In genomic region chr17:40499551-40500189, GRCh38 we compare ENCODE assay signal across 8 cellular contexts. TPM values are rescaled to one million over a fixed set of nuclear protein-coding genes. Genes with fewer than 3 reads are reported as not detected.
DNase-seq lines count a peak whose midpoint lies in the region; ATAC-seq, FAIRE-seq and TF ChIP-seq lines count a peak whose summit lies in the region.

No MANE protein-coding gene starts in this region.

- peak overlapping the region; percentile 18; the same call in 1 of the 2 replicates for H2AFZ ChIP-seq in H1 (ENCODE audit: low read length)

- no peak overlapping the region for H3K27ac Mint-ChIP-seq in natural killer cell
- H3K27ac Mint-ChIP-seq in activated CD8-positive, alpha-beta T cell treated with anti-CD3 and anti-CD28 coated beads, Interleukin-2, amount 10 ng/mL, durations not matched to agents 7 days and 5 days, result no peak overlapping the region

- 41% methylated on average over 16 of the region's 17 CpGs; no CpG with 5 or more reads in 1 of the 2 experiments for WGBS in H1 (ENCODE audit: extremely low coverage in 1 of 2, insufficient coverage in 1 of 2, insufficient read length in 1 of 2, insufficient replicate concordance in 2 of 2, low coverage in 1 of 2, low lambda C conversion rate in 2 of 2, missing lambda C conversion rate in 1 of 2), 2 experiments

- no peak overlapping the region for H3K56ac ChIP-seq in H1 (replicated peaks; ENCODE audit: insufficient read length, low read depth, low read length)

- H3K4me1 Mint-ChIP-seq in natural killer cell, result peaks cover 4 to 15% of the 10 kb centered on the region in 2 donors
- H3K4me1 Mint-ChIP-seq in activated CD8-positive, alpha-beta T cell treated with anti-CD3 and anti-CD28 coated beads, Interleukin-2, amount 10 ng/mL, durations not matched to agents 7 days and 5 days (ENCODE audit: low read depth), result peaks cover 2% of the 10 kb centered on the region

- POLR2A ChIA-PET in H1 (lab: Charles Lee; ENCODE audit: partially characterized antibody), result interaction anchor here (1.0 to 1.6 kb wide), 6 partner anchors 9 to 43 kb away, joined by 3 to 14 read pairs (median 3); no protein-coding TSS in a partner anchor
- POLR2A ChIA-PET in activated CD8-positive, alpha-beta T cell treated with anti-CD3 and anti-CD28 coated beads, Interleukin-2, amount 10 ng/mL, durations not matched to agents 7 days and 5 days (lab: Charles Lee), result interaction anchor here (1.3 kb wide), 1 partner anchor 23 kb away, joined by 7 read pairs; no protein-coding TSS in a partner anchor

- H3K27ac ChIP-seq in H1 (ENCODE audit: low read depth, low read length), result no peak overlapping the region
- peak overlapping the region; percentile 87 for H3K27ac ChIP-seq in vagina

- peak overlapping the region; percentile 83; the same call in 1 of the 2 replicates for H2BK5ac ChIP-seq in H1 (ENCODE audit: low read depth, low read length)

- H3K27me3 Mint-ChIP-seq in natural killer cell (ENCODE audit: low read depth in 2 of 2), result peaks cover 7 to 14% of the 10 kb centered on the region in 2 donors
- peaks cover 5% of the 10 kb centered on the region for H3K27me3 Mint-ChIP-seq in activated CD8-positive, alpha-beta T cell treated with anti-CD3 and anti-CD28 coated beads, Interleukin-2, amount 10 ng/mL, durations not matched to agents 7 days and 5 days (ENCODE audit: low read depth)

- TF ChIP-seq POLR2A in H1 (IDR thresholded peaks at IDR 0.05; ENCODE audit: control extremely low read depth in 1 of 2, low read depth in 2 of 2, low read length in 2 of 2) (no peak), vagina (IDR thresholded peaks at IDR 0.05) (no peak)

- CTCF ChIA-PET in H1 (lab: Charles Lee; ENCODE audit: partially characterized antibody), result interaction anchor here (1.2 to 7.6 kb wide), 10 partner anchors 9 to 66 kb away, joined by 3 to 46 read pairs (median 5); no protein-coding TSS in a partner anchor
- CTCF ChIA-PET in activated CD8-positive, alpha-beta T cell treated with anti-CD3 and anti-CD28 coated beads, Interleukin-2, amount 10 ng/mL, durations not matched to agents 7 days and 5 days (lab: Charles Lee), result no interaction called here

- H3K4me3 Mint-ChIP-seq in natural killer cell, result no peak overlapping the region
- no peak overlapping the region for H3K4me3 Mint-ChIP-seq in activated CD8-positive, alpha-beta T cell treated with anti-CD3 and anti-CD28 coated beads, Interleukin-2, amount 10 ng/mL, durations not matched to agents 7 days and 5 days

- H2AK5ac ChIP-seq in H1 (ENCODE audit: low read depth, low read length), result no peak overlapping the region

- H3K23ac ChIP-seq in H1 (ENCODE audit: insufficient read length), result no peak overlapping the region

- DNase-seq in Caki2 (ENCODE audit: low read depth) (peak; percentile 62), NCI-H2227 (lab: John Stamatoyannopoulos, UW; ENCODE audit: unreplicated experiment) (peak; percentile 74), H1 (ENCODE audit: low read depth in 1 of 2, low spot score in 2 of 2) (peak in 1 of 2 experiments; percentile 89), lung microvascular endothelial cell (ENCODE audit: low read depth in 2 of 2) (peak; percentile 38 to 87), vagina (ENCODE audit: extremely low spot score in 2 of 2) (no peak), natural killer cell (no peak)
- no peak for DNase-seq in activated CD4-positive, alpha-beta T cell treated with anti-CD3 and anti-CD28 coated beads for 1 hour
- DNase-seq in activated CD8-positive, alpha-beta T cell treated with anti-CD3 and anti-CD28 coated beads, Interleukin-2, amount 10 ng/mL, durations not matched to agents 7 days and 5 days, result no peak

- H3K36me3 ChIP-seq in H1 (ENCODE audit: control insufficient read depth in 2 of 4, insufficient read depth in 4 of 4, low read length in 3 of 4), result no peaks in the 10 kb centered on the region
- no peaks in the 10 kb centered on the region for H3K36me3 ChIP-seq in vagina

- ATAC-seq in natural killer cell, result no peak
- no peak for ATAC-seq in activated CD8-positive, alpha-beta T cell treated with anti-CD3 and anti-CD28 coated beads, Interleukin-2, amount 10 ng/mL, durations not matched to agents 7 days and 5 days

- H3K14ac ChIP-seq in H1 (ENCODE audit: insufficient read length), result no peak overlapping the region

- H4K8ac ChIP-seq in H1 (ENCODE audit: extremely low read depth, insufficient read depth, low read length), result peak overlapping the region; percentile 11; the same call in 1 of the 2 replicates

- no peaks in the 10 kb centered on the region for H3K36me3 Mint-ChIP-seq in natural killer cell
- H3K36me3 Mint-ChIP-seq in activated CD8-positive, alpha-beta T cell treated with anti-CD3 and anti-CD28 coated beads, Interleukin-2, amount 10 ng/mL, durations not matched to agents 7 days and 5 days (ENCODE audit: low read depth), result no peaks in the 10 kb centered on the region

- peak overlapping the region; percentile 55; the same call in 1 of the 2 replicates for H2BK12ac ChIP-seq in H1 (ENCODE audit: low read depth, low read length)

- no peak overlapping the region for H4K5ac ChIP-seq in H1 (ENCODE audit: insufficient read length, low read depth, low read length)

- H3K27me3 ChIP-seq in H1 (replicated peaks in 1 of 4; ENCODE audit: control insufficient read depth in 3 of 4, extremely low read depth in 1 of 4, insufficient read depth in 3 of 4, low read length in 3 of 4) (no peaks in the 10 kb centered on the region), vagina (no peaks in the 10 kb centered on the region)

- no peak overlapping the region for H3K9ac ChIP-seq in H1 (replicated peaks in 1 of 4; ENCODE audit: extremely low read depth in 1 of 4, low read depth in 3 of 4, low read length in 3 of 4)

- in situ Hi-C loops in Caki2 (cut with HindIII; ENCODE audit: low pct_unique_long_range_greater_than_20kb, low sequenced_read_pairs), result no loop called here

- intact Hi-C loops in vagina (cut with DNase I), result no loop called here
- intact Hi-C loops in natural killer cell (cut with micrococcal nuclease), result no loop called here

- no peaks in the 10 kb centered on the region for H3K79me1 ChIP-seq in H1 (ENCODE audit: low read depth, low read length)

- H3K9me3 Mint-ChIP-seq in natural killer cell, result no peaks in the 10 kb centered on the region
- H3K9me3 Mint-ChIP-seq in activated CD8-positive, alpha-beta T cell treated with anti-CD3 and anti-CD28 coated beads, Interleukin-2, amount 10 ng/mL, durations not matched to agents 7 days and 5 days (ENCODE audit: insufficient read depth), result no peaks in the 10 kb centered on the region

- no peaks in the 10 kb centered on the region for H3K79me2 ChIP-seq in H1 (ENCODE audit: control insufficient read depth in 1 of 2, insufficient read depth in 2 of 2, low read length in 2 of 2)

- TF ChIP-seq EP300 in H1 (IDR thresholded peaks at IDR 0.05; ENCODE audit: borderline replicate concordance in 1 of 2, low read depth in 2 of 2, low read length in 2 of 2), result no peak

- peak in 1 of 3 experiments; percentile 21; a peak in 2 of 4 replicates for TF ChIP-seq CTCF in H1 (IDR thresholded peaks at IDR 0.05; ENCODE audit: control extremely low read depth in 1 of 3, insufficient read depth in 1 of 3, low read depth in 1 of 3, low read length in 3 of 3)
- TF ChIP-seq CTCF in vagina (IDR thresholded peaks at IDR 0.05), result no peak
- TF ChIP-seq CTCF in natural killer cell (IDR thresholded peaks at IDR 0.05), result no peak

- peaks cover 5 to 18% (median 7%) of the 10 kb centered on the region in 4 experiments; a peak in 6 of 7 replicates for H3K4me1 ChIP-seq in H1 (replicated peaks in 1 of 4; ENCODE audit: control insufficient read depth in 3 of 4, insufficient read depth in 4 of 4, low read length in 3 of 4)
- peaks cover 8% of the 10 kb centered on the region for H3K4me1 ChIP-seq in vagina

- peak overlapping the region; percentile 92; the same call in 1 of the 2 replicates for H2BK15ac ChIP-seq in H1 (ENCODE audit: low read length)

- peak overlapping the region; percentile 97; the same call in 1 of the 2 replicates for H2BK20ac ChIP-seq in H1 (ENCODE audit: low read length)

- H3K9me3 ChIP-seq in H1 (ENCODE audit: insufficient read depth in 2 of 2, low read depth in 1 of 2, low read length in 1 of 2), result no peaks in the 10 kb centered on the region
- no peaks in the 10 kb centered on the region for H3K9me3 ChIP-seq in vagina

- peak overlapping the region in 1 of 4 experiments; percentile 10; a peak in 2 of 8 replicates for H3K4me3 ChIP-seq in H1 (ENCODE audit: extremely low read depth in 1 of 4, insufficient read depth in 2 of 4, low read depth in 3 of 4, low read length in 4 of 4)
- peak overlapping the region; percentile 16 to 48 for H3K4me3 ChIP-seq in vagina

- H3K4me2 ChIP-seq in H1 (ENCODE audit: insufficient read depth in 1 of 2, low read depth in 2 of 2, low read length in 2 of 2), result peak overlapping the region; percentile 13 to 47; a peak in 2 of 4 replicates

- peak overlapping the region; percentile 82 for H4K91ac ChIP-seq in H1 (replicated peaks; ENCODE audit: insufficient read length, low read length)

- no peak for FAIRE-seq in H1 (lab: Jason Lieb, UNC)

- no peaks in the 10 kb centered on the region for H4K20me1 ChIP-seq in H1 (replicated peaks in 1 of 2; ENCODE audit: control insufficient read depth in 1 of 2, insufficient read depth in 2 of 2, low read length in 2 of 2)

- no peak for TF ChIP-seq RAD21 in H1 (IDR thresholded peaks at IDR 0.05 in 1 of 2, conservative IDR thresholded peaks at IDR 0.05 in 1 of 2; ENCODE audit: low read depth in 2 of 2, low read length in 2 of 2)

- no peak overlapping the region for H3K4ac ChIP-seq in H1 (replicated peaks; ENCODE audit: insufficient read length, low read depth, low read length)

- H2BK120ac ChIP-seq in H1 (replicated peaks; ENCODE audit: low read depth, low read length), result peak overlapping the region; percentile 81

- H3K23me2 ChIP-seq in H1 (ENCODE audit: low read depth, low read length), result peaks cover 3% of the 10 kb centered on the region; the same call in 1 of the 2 replicates

- H3K18ac ChIP-seq in H1 (ENCODE audit: extremely low read depth, low read length), result peak overlapping the region; percentile 90

RNA-seq across cellular contexts. Expression of gene TNS4, which starts 1.8 kb away (rescaled TPM):
- not detected in 2 replicates for total RNA-seq in Caki2 (2014; rRNA removed; shearing (Covaris generic); ENCODE audit: low replicate concordance)
- total RNA-seq in H1 (2021; fragmentation: NEBNext Ultra II Directional; extraction: Animal tissue kit (Norgen Biotek cat#: 25700)), result 0.20 and 0.80 TPM in 2 replicates
- polyA plus RNA-seq in H1 (2011; rRNA removed), result 0.21 and 0.39 TPM in 2 replicates
- 0.49 TPM for polyA plus RNA-seq in H1 (2011; cell fraction: cytosol; rRNA removed)
- 0.54 TPM for polyA plus RNA-seq in H1 (2011; cell fraction: nucleus; rRNA removed)
- polyA plus RNA-seq in H1 (2012, experiment 1 of 2), result 0.21 to 0.76 TPM (median 0.30 TPM) in 4 replicates
- 0.10 TPM for polyA plus RNA-seq in H1 (2012, experiment 2 of 2)
- polyA plus RNA-seq in H1 (2013, experiment 1 of 2), result 0.39 TPM
- polyA plus RNA-seq in H1 (2013, experiment 2 of 2), result 0.63 TPM
- 0.60 and 0.66 TPM in 2 replicates for polyA minus RNA-seq in H1 (2011; rRNA and poly(A)+ RNA removed)
- not detected for polyA minus RNA-seq in H1 (2011; cell fraction: cytosol; rRNA and poly(A)+ RNA removed)
- 0.90 TPM for polyA minus RNA-seq in H1 (2011; cell fraction: nucleus; rRNA and poly(A)+ RNA removed)
- total RNA-seq in lung microvascular endothelial cell (not detected in 2 replicates), vagina (296 TPM), natural killer cell (1 to 10 TPM in 1 of 3 donors, under 1 TPM in 2; 0.65 to 1.8 (median 0.94) TPM)
- 1 to 10 TPM; 8.4 to 9.0 TPM for total RNA-seq in activated CD8-positive, alpha-beta T cell treated with anti-CD3 and anti-CD28 coated beads, Interleukin-2, amount 10 ng/mL, durations not matched to agents 7 days and 5 days

RNA-seq across cellular contexts. Expression of gene IGFBP4, which starts 56.4 kb away (rescaled TPM):
- total RNA-seq in Caki2 (2014; rRNA removed; shearing (Covaris generic); ENCODE audit: low replicate concordance), result 198 and 232 TPM in 2 replicates
- total RNA-seq in H1 (2021; fragmentation: NEBNext Ultra II Directional; extraction: Animal tissue kit (Norgen Biotek cat#: 25700)), result 105 and 109 TPM in 2 replicates
- polyA plus RNA-seq in H1 (2011; rRNA removed), result 79.9 and 85.5 TPM in 2 replicates
- polyA plus RNA-seq in H1 (2011; cell fraction: cytosol; rRNA removed), result 68.0 TPM
- 63.6 TPM for polyA plus RNA-seq in H1 (2011; cell fraction: nucleus; rRNA removed)
- polyA plus RNA-seq in H1 (2012, experiment 1 of 2), result 95.6 to 171 TPM (median 141 TPM) in 4 replicates
- 167 TPM for polyA plus RNA-seq in H1 (2012, experiment 2 of 2)
- 95.7 TPM for polyA plus RNA-seq in H1 (2013, experiment 1 of 2)
- 105 TPM for polyA plus RNA-seq in H1 (2013, experiment 2 of 2)
- 64.7 and 69.4 TPM in 2 replicates for polyA minus RNA-seq in H1 (2011; rRNA and poly(A)+ RNA removed)
- 60.8 TPM for polyA minus RNA-seq in H1 (2011; cell fraction: cytosol; rRNA and poly(A)+ RNA removed)
- 36.3 TPM for polyA minus RNA-seq in H1 (2011; cell fraction: nucleus; rRNA and poly(A)+ RNA removed)
- 163 and 193 TPM in 2 replicates for total RNA-seq in lung microvascular endothelial cell
- total RNA-seq in vagina, result 700 TPM
- total RNA-seq in natural killer cell, result 1 to 10 TPM; 2.1 to 8.1 (median 2.8) TPM
- total RNA-seq in activated CD8-positive, alpha-beta T cell treated with anti-CD3 and anti-CD28 coated beads, Interleukin-2, amount 10 ng/mL, durations not matched to agents 7 days and 5 days, result 10 to 100 TPM; 28.7 to 28.9 TPM

Comparison
In these comparisons a context has a peak if more than half of its experiments do, and no peak if none do; other contexts are left out.
1. DNase-seq: peak in Caki2 (single experiment), NCI-H2227 (single experiment) and lung microvascular endothelial cell (2 of 2); none in vagina (0 of 2), natural killer cell (single experiment), activated CD4-positive, alpha-beta T cell treated with anti-CD3 and anti-CD28 coated beads for 1 hour (single experiment) and activated CD8-positive, alpha-beta T cell treated with anti-CD3 and anti-CD28 coated beads, Interleukin-2, amount 10 ng/mL, durations not matched to agents 7 days and 5 days (single experiment).
2. RNA of gene TNS4, which starts 1.8 kb away (total RNA-seq): 296 TPM in vagina (single experiment); 8.4 to 9.0 TPM in activated CD8-positive, alpha-beta T cell treated with anti-CD3 and anti-CD28 coated beads, Interleukin-2, amount 10 ng/mL, durations not matched to agents 7 days and 5 days, 0.65 to 1.8 TPM in natural killer cell, 0.20 to 0.80 TPM in H1, not detected in Caki2 and not detected in lung microvascular endothelial cell; every median in the first group is over 10 times any median in the second.